ENCODE assay signal across 37 cellular contexts in genomic region chr18:63627819-63628218, GRCh38. TPM values are rescaled to one million over a fixed set of nuclear protein-coding genes. Genes with fewer than 3 reads are reported as not detected.
"Had no signal": no experiment of that assay in that cellular context is flagged by ENCODE, and none has a peak within 500 bp of the region (broad histone marks: within the 10 kb centered on the region; RNA-seq: fewer than 3 reads in every experiment).

No MANE protein-coding gene starts in this region.

- H3K36me3 ChIP-seq: adrenal gland, brain microvascular endothelial cell, breast epithelium had no signal

- ATAC-seq: activated CD8-positive, alpha-beta T cell treated with anti-CD3 and anti-CD28 coated beads for 36 hours; activated naive CD4-positive, alpha-beta T cell treated with anti-CD3 and anti-CD28 coated beads, Interleukin-2, amount 50 U/mL, for 72 hours; activated T-cell treated with anti-CD3 and anti-CD28 coated beads, Interleukin-2, amount 50 U/mL, for 4 hours; activated T-cell treated with anti-CD3 and anti-CD28 coated beads, Interleukin-2, amount 50 U/mL, for 72 hours; activated T-helper 17 cell treated with anti-CD3 and anti-CD28 coated beads, Interleukin-2, amount 50 U/mL, for 72 hours; body of pancreas had no signal

- FAIRE-seq: astrocyte, TTC549 had no signal

- H3K4me3 ChIP-seq: adrenal gland, body of pancreas, breast epithelium had no signal

- DNase-seq: activated B cell treated with CpG ODN at 0.5 μM for 24 hours; activated CD4-positive, alpha-beta memory T cell treated with anti-CD3 and anti-CD28 coated beads for 36 hours; activated CD4-positive, alpha-beta T cell treated with anti-CD3 and anti-CD28 coated beads for 4 hours; activated CD4-positive, alpha-beta T cell treated with anti-CD3 and anti-CD28 coated beads, Interleukin-2, amount 50 U/mL, for 1 hour; activated CD4-positive, alpha-beta T cell treated with anti-CD3 and anti-CD28 coated beads, Interleukin-2, amount 50 U/mL, for 4 hours; activated CD4-positive, CD25-positive, alpha-beta regulatory T cell treated with anti-CD3 and anti-CD28 coated beads, Interleukin-2, amount 50 U/mL, for 72 hours; activated CD8-positive, alpha-beta memory T cell treated with anti-CD3 and anti-CD28 coated beads, Interleukin-2, amount 50 U/mL, for 4 hours; activated CD8-positive, alpha-beta T cell treated with anti-CD3 and anti-CD28 coated beads for 36 hours; activated effector memory CD4-positive, alpha-beta T cell treated with anti-CD3 and anti-CD28 coated beads, Interleukin-2, amount 50 U/mL, for 16 hours; activated gamma-delta T cell treated with Interleukin-2 at 50 U/mL for 16 hours; activated naive CD4-positive, alpha-beta T cell; activated naive CD4-positive, alpha-beta T cell treated with anti-CD3 and anti-CD28 coated beads for 36 hours; activated naive CD4-positive, alpha-beta T cell treated with anti-CD3 and anti-CD28 coated beads, Interleukin-2, amount 50 U/mL, for 16 hours; activated naive CD8-positive, alpha-beta T cell treated with anti-CD3 and anti-CD28 coated beads for 36 hours; activated T-cell treated with anti-CD3 and anti-CD28 coated beads for 4 hours; activated T-cell treated with anti-CD3 and anti-CD28 coated beads, Interleukin-2, amount 50 U/mL, for 1 hour; activated T-cell treated with anti-CD3 and anti-CD28 coated beads, Interleukin-2, amount 50 U/mL, for 4 hours; activated T-cell treated with anti-CD3 and anti-CD28 coated beads, Interleukin-2, amount 50 U/mL, for 72 hours; adrenal gland; amniotic stem cell; aorta; body of pancreas; brain microvascular endothelial cell; central memory CD4-positive, alpha-beta T cell; T-helper 2 cell; T-helper 9 cell had no signal

- H3K27me3 ChIP-seq: adrenal gland, body of pancreas, brain microvascular endothelial cell, breast epithelium had no signal

- H3K9me3 ChIP-seq: adrenal gland had no signal

- H3K27ac ChIP-seq: adrenal gland, body of pancreas, brain microvascular endothelial cell, breast epithelium, VCaP had no signal

- H3K4me1 ChIP-seq: adrenal gland, body of pancreas, breast epithelium had no signal

RNA-seq across cellular contexts. Expression of gene SERPINB4, which starts 16.2 kb away (rescaled TPM):
- total RNA-seq: activated B cell treated with CpG ODN at 0.5 μM for 24 hours; activated CD4-positive, alpha-beta memory T cell treated with anti-CD3 and anti-CD28 coated beads for 36 hours; activated CD4-positive, alpha-beta T cell treated with anti-CD3 and anti-CD28 coated beads, Interleukin-2, amount 10 ng/mL, durations not matched to agents 24 days and 14 days; activated CD8-positive, alpha-beta memory T cell treated with anti-CD3 and anti-CD28 coated beads for 36 hours; activated CD8-positive, alpha-beta T cell treated with anti-CD3 and anti-CD28 coated beads for 36 hours; activated naive CD4-positive, alpha-beta T cell treated with anti-CD3 and anti-CD28 coated beads for 36 hours; activated naive CD4-positive, alpha-beta T cell treated with anti-CD3 and anti-CD28 coated beads, Interleukin-2, amount 50 U/mL, for 72 hours; activated naive CD8-positive, alpha-beta T cell treated with anti-CD3 and anti-CD28 coated beads for 36 hours; activated T-cell treated with anti-CD3 and anti-CD28 coated beads, Interleukin-2, amount 50 U/mL, for 4 hours; activated T-cell treated with anti-CD3 and anti-CD28 coated beads, Interleukin-2, amount 50 U/mL, for 72 hours; activated T-helper 1 cell treated with anti-CD3 and anti-CD28 coated beads, Interleukin-12 subunit alpha, Interleukin-12 subunit beta, Interleukin-2, Interleukin-4 antibody, amounts not matched to agents 30 ng/mL and 10 ng/mL and 1 ng/mL, durations not matched to agents 14 hours and 24 hours and 36 hours; activated T-helper 17 cell treated with anti-CD3 and anti-CD28 coated beads, Interleukin-2, amount 50 U/mL, for 72 hours; adrenal gland; aorta; astrocyte; body of pancreas; cardiac septum; cerebellum had no signal
- polyA plus RNA-seq: adrenal gland had no signal

RNA-seq across cellular contexts. Expression of gene SERPINB3, which starts 33.9 kb away (rescaled TPM):
- total RNA-seq: activated B cell treated with CpG ODN at 0.5 μM for 24 hours; activated CD4-positive, alpha-beta memory T cell treated with anti-CD3 and anti-CD28 coated beads for 36 hours; activated CD4-positive, alpha-beta T cell treated with anti-CD3 and anti-CD28 coated beads, Interleukin-2, amount 10 ng/mL, durations not matched to agents 24 days and 14 days; activated CD8-positive, alpha-beta memory T cell treated with anti-CD3 and anti-CD28 coated beads for 36 hours; activated CD8-positive, alpha-beta T cell treated with anti-CD3 and anti-CD28 coated beads for 36 hours; activated naive CD4-positive, alpha-beta T cell treated with anti-CD3 and anti-CD28 coated beads for 36 hours; activated naive CD4-positive, alpha-beta T cell treated with anti-CD3 and anti-CD28 coated beads, Interleukin-2, amount 50 U/mL, for 72 hours; activated naive CD8-positive, alpha-beta T cell treated with anti-CD3 and anti-CD28 coated beads for 36 hours; activated T-cell treated with anti-CD3 and anti-CD28 coated beads, Interleukin-2, amount 50 U/mL, for 4 hours; activated T-cell treated with anti-CD3 and anti-CD28 coated beads, Interleukin-2, amount 50 U/mL, for 72 hours; activated T-helper 1 cell treated with anti-CD3 and anti-CD28 coated beads, Interleukin-12 subunit alpha, Interleukin-12 subunit beta, Interleukin-2, Interleukin-4 antibody, amounts not matched to agents 30 ng/mL and 10 ng/mL and 1 ng/mL, durations not matched to agents 14 hours and 24 hours and 36 hours; activated T-helper 17 cell treated with anti-CD3 and anti-CD28 coated beads, Interleukin-2, amount 50 U/mL, for 72 hours; adrenal gland; aorta; astrocyte; body of pancreas; breast epithelium; cardiac septum; cerebellum had no signal

RNA-seq across cellular contexts. Expression of gene SERPINB13, which starts 40.7 kb away (rescaled TPM):
- total RNA-seq: activated B cell treated with CpG ODN at 0.5 μM for 24 hours; activated CD4-positive, alpha-beta memory T cell treated with anti-CD3 and anti-CD28 coated beads for 36 hours; activated CD4-positive, alpha-beta T cell treated with anti-CD3 and anti-CD28 coated beads, Interleukin-2, amount 10 ng/mL, durations not matched to agents 24 days and 14 days; activated CD8-positive, alpha-beta memory T cell treated with anti-CD3 and anti-CD28 coated beads for 36 hours; activated CD8-positive, alpha-beta T cell treated with anti-CD3 and anti-CD28 coated beads for 36 hours; activated naive CD4-positive, alpha-beta T cell treated with anti-CD3 and anti-CD28 coated beads for 36 hours; activated naive CD4-positive, alpha-beta T cell treated with anti-CD3 and anti-CD28 coated beads, Interleukin-2, amount 50 U/mL, for 72 hours; activated naive CD8-positive, alpha-beta T cell treated with anti-CD3 and anti-CD28 coated beads for 36 hours; activated T-cell treated with anti-CD3 and anti-CD28 coated beads, Interleukin-2, amount 50 U/mL, for 4 hours; activated T-cell treated with anti-CD3 and anti-CD28 coated beads, Interleukin-2, amount 50 U/mL, for 72 hours; activated T-helper 1 cell treated with anti-CD3 and anti-CD28 coated beads, Interleukin-12 subunit alpha, Interleukin-12 subunit beta, Interleukin-2, Interleukin-4 antibody, amounts not matched to agents 30 ng/mL and 10 ng/mL and 1 ng/mL, durations not matched to agents 14 hours and 24 hours and 36 hours; activated T-helper 17 cell treated with anti-CD3 and anti-CD28 coated beads, Interleukin-2, amount 50 U/mL, for 72 hours; adrenal gland; aorta; astrocyte; body of pancreas; breast epithelium; cardiac septum; cerebellum had no signal
